ENCODE assay signal across 13 cellular contexts in genomic region chr3:112778298-112779008, GRCh38.
DNase-seq lines count a peak whose midpoint lies in the region; TF ChIP-seq lines count a peak whose summit lies in the region.
"Had no signal": no experiment of that assay in that cellular context is flagged by ENCODE, and none has a peak within 500 bp of the region (broad histone marks: within the 10 kb centered on the region; RNA-seq: fewer than 3 reads in every experiment).

No MANE protein-coding gene starts in this region.

- H3K4me2 ChIP-seq in smooth muscle cell (no peak overlapping the region), MM.1S (ENCODE audit: low read depth, low read length) (no peak overlapping the region)

- H4K20me1 ChIP-seq in smooth muscle cell (ENCODE audit: low read depth) (no peaks in the 10 kb centered on the region), MM.1S (ENCODE audit: insufficient read depth, low read length) (no peaks in the 10 kb centered on the region)

- H3K9me2 ChIP-seq in MM.1S (replicated peaks; ENCODE audit: insufficient read depth, low read length) = no peaks in the 10 kb centered on the region

- H3K9ac ChIP-seq in smooth muscle cell (ENCODE audit: low read depth) (no peak overlapping the region), MM.1S (ENCODE audit: low read length) (no peak overlapping the region)

- peak; percentile 16 for DNase-seq in SIG-M5 treated with dmso at 0.1 percent for 504 hours (lab: John Stamatoyannopoulos, UW; ENCODE audit: unreplicated experiment)
- no peak for DNase-seq in SIG-M5 (lab: John Stamatoyannopoulos, UW)
- DNase-seq in T1000 (lab: John Stamatoyannopoulos, UW) = peak; percentile 18
- DNase-seq in fibroblast of villous mesenchyme (ENCODE audit: low read depth) = peak; percentile 88
- DNase-seq in smooth muscle cell (lab: John Stamatoyannopoulos, UW; ENCODE audit: unreplicated experiment) = no peak
- no peak for DNase-seq in MM.1S
- DNase-seq in activated naive CD4-positive, alpha-beta T cell treated with anti-CD3 and anti-CD28 coated beads, Interleukin-2, amount 50 U/mL, for 16 hours = no peak
- no peak for DNase-seq in globus pallidus (ENCODE audit: low spot score)
- DNase-seq: activated CD4-positive, alpha-beta T cell treated with anti-CD3 and anti-CD28 coated beads for 36 hours; activated gamma-delta T cell treated with Interleukin-2 at 50 U/mL for 16 hours; effector memory CD8-positive, alpha-beta T cell; GF-D8; NCI-H2081 had no signal

- H3K27me3 ChIP-seq in smooth muscle cell (ENCODE audit: low read depth) = no peaks in the 10 kb centered on the region
- H3K27me3 ChIP-seq in MM.1S (replicated peaks; ENCODE audit: insufficient read depth, low read length) = no peaks in the 10 kb centered on the region

- H3K27ac ChIP-seq in smooth muscle cell (ENCODE audit: low read depth) = peak overlapping the region; percentile 54
- no peak overlapping the region for H3K27ac ChIP-seq in MM.1S (ENCODE audit: low read length)

- 66% methylated on average over 5 of the region's 5 CpGs for WGBS in smooth muscle cell (ENCODE audit: low lambda C conversion rate)

- no peaks in the 10 kb centered on the region for H3K36me3 ChIP-seq in smooth muscle cell (ENCODE audit: low read depth)
- H3K36me3 ChIP-seq in MM.1S (replicated peaks; ENCODE audit: insufficient read depth, low read length) = no peaks in the 10 kb centered on the region

- no peaks in the 10 kb centered on the region for H3F3A ChIP-seq in smooth muscle cell (ENCODE audit: low read depth)
- H3F3A ChIP-seq in MM.1S (ENCODE audit: insufficient read depth, low read length) = peaks cover 19% of the 10 kb centered on the region

- H3K4me1 ChIP-seq in smooth muscle cell (ENCODE audit: low read depth) (no peaks in the 10 kb centered on the region), MM.1S (ENCODE audit: low read length) (peaks cover 26% of the 10 kb centered on the region)

- no peak overlapping the region for H2AFZ ChIP-seq in smooth muscle cell (ENCODE audit: low read depth)
- no peak overlapping the region for H2AFZ ChIP-seq in MM.1S (ENCODE audit: low read length)

- H3K79me2 ChIP-seq in smooth muscle cell (ENCODE audit: low read depth) = no peaks in the 10 kb centered on the region
- no peaks in the 10 kb centered on the region for H3K79me2 ChIP-seq in MM.1S (ENCODE audit: low read length)

- H3K4me3 ChIP-seq in fibroblast of villous mesenchyme (ENCODE audit: low read depth, low read length) (no peak overlapping the region), smooth muscle cell (no peak overlapping the region), MM.1S (ENCODE audit: low read length) (no peak overlapping the region)

- TF ChIP-seq CTCF in fibroblast of villous mesenchyme (IDR thresholded peaks at IDR 0.05; ENCODE audit: insufficient read depth, low read depth, low read length) (no peak), smooth muscle cell (IDR thresholded peaks at IDR 0.05; ENCODE audit: borderline replicate concordance, insufficient read depth, poor library complexity, severe bottlenecking) (no peak), MM.1S (IDR thresholded peaks at IDR 0.05; ENCODE audit: low read length) (no peak)

- no peaks in the 10 kb centered on the region for H3K9me3 ChIP-seq in smooth muscle cell (replicated peaks; ENCODE audit: low read depth)
- H3K9me3 ChIP-seq in MM.1S (replicated peaks; ENCODE audit: insufficient read depth, low read length) = no peaks in the 10 kb centered on the region

Comparison
In these comparisons a context has a peak if more than half of its experiments do, and no peak if none do; other contexts are left out.
1. DNase-seq: peak in SIG-M5 treated with dmso at 0.1 percent for 504 hours (single experiment), T1000 (single experiment) and fibroblast of villous mesenchyme (single experiment); none in SIG-M5 (single experiment), smooth muscle cell (single experiment), MM.1S (single experiment), activated naive CD4-positive, alpha-beta T cell treated with anti-CD3 and anti-CD28 coated beads, Interleukin-2, amount 50 U/mL, for 16 hours (single experiment) and globus pallidus (single experiment).